Comparison of ENCODE assay signal across 1 cellular context in genomic region chr16:85306071-85306792, GRCh38.
TF ChIP-seq lines count a peak whose summit lies in the region.

No MANE protein-coding gene starts in this region.

TF ChIP-seq in HepG2, 621 proteins besides CTCF, POLR2A, EP300 and RAD21 (continued from another document and continues in another):
- peak; percentile 56; the same call in 1 of the 2 replicates for TF ChIP-seq UBTF (CRISPR knock-in tag; IDR thresholded peaks at IDR 0.05)
- TF ChIP-seq ZBTB10 (CRISPR knock-in tag; IDR thresholded peaks at IDR 0.05; ENCODE audit: borderline replicate concordance): no peak
- TF ChIP-seq DR1 (CRISPR knock-in tag; IDR thresholded peaks at IDR 0.05): no peak; the same call in 1 of the 2 replicates
- TF ChIP-seq ZNF275 (CRISPR knock-in tag; IDR thresholded peaks at IDR 0.05; ENCODE audit: borderline replicate concordance): no peak
- TF ChIP-seq MTF2 (CRISPR knock-in tag; IDR thresholded peaks at IDR 0.05; ENCODE audit: borderline replicate concordance): no peak
- TF ChIP-seq JDP2 (CRISPR knock-in tag; IDR thresholded peaks at IDR 0.05; ENCODE audit: borderline replicate concordance): no peak
- TF ChIP-seq ZNF510 (CRISPR knock-in tag; IDR thresholded peaks at IDR 0.05; ENCODE audit: low read depth): peak; percentile 53; the same call in 1 of the 2 replicates
- no peak for TF ChIP-seq ELK4 (CRISPR knock-in tag; IDR thresholded peaks at IDR 0.05; ENCODE audit: borderline replicate concordance)
- no peak for TF ChIP-seq HNF1A (IDR thresholded peaks at IDR 0.05; ENCODE audit: low read depth)
- no peak for TF ChIP-seq HNF1A (CRISPR knock-in tag; IDR thresholded peaks at IDR 0.05; ENCODE audit: borderline replicate concordance)
- no peak for TF ChIP-seq ETS1 (CRISPR knock-in tag; IDR thresholded peaks at IDR 0.05)
- no peak for TF ChIP-seq RBM39 (IDR thresholded peaks at IDR 0.05; ENCODE audit: low read depth, low read length, poor library complexity, severe bottlenecking)
- peak; percentile 68; the same call in 1 of the 2 replicates for TF ChIP-seq ZBTB7A (CRISPR knock-in tag; IDR thresholded peaks at IDR 0.05)
- no peak for TF ChIP-seq ZNF720 (CRISPR knock-in tag; IDR thresholded peaks at IDR 0.05)
- no peak for TF ChIP-seq ZNF256 (CRISPR knock-in tag; conservative IDR thresholded peaks at IDR 0.05)
- TF ChIP-seq MXD1 (CRISPR knock-in tag; IDR thresholded peaks at IDR 0.05): no peak
- TF ChIP-seq BCLAF1 (IDR thresholded peaks at IDR 0.05): no peak
- TF ChIP-seq ZFP82 (CRISPR knock-in tag; IDR thresholded peaks at IDR 0.05; ENCODE audit: borderline replicate concordance): no peak
- no peak for TF ChIP-seq ZNF704 (CRISPR knock-in tag; IDR thresholded peaks at IDR 0.05; ENCODE audit: borderline replicate concordance)
- TF ChIP-seq ZNF747 (CRISPR knock-in tag; IDR thresholded peaks at IDR 0.05; ENCODE audit: borderline replicate concordance): no peak
- peak; percentile 93 for TF ChIP-seq TFE3 (CRISPR knock-in tag; IDR thresholded peaks at IDR 0.05)
- TF ChIP-seq SCMH1 (CRISPR knock-in tag; IDR thresholded peaks at IDR 0.05; ENCODE audit: borderline replicate concordance): no peak
- no peak for TF ChIP-seq AKAP8 (CRISPR knock-in tag; IDR thresholded peaks at IDR 0.05)
- TF ChIP-seq TAF1 (CRISPR knock-in tag; IDR thresholded peaks at IDR 0.05): 0 out of 2 replicates have a peak, but pooled peaks have one; percentile 24
- TF ChIP-seq ZFX (CRISPR knock-in tag; IDR thresholded peaks at IDR 0.05; ENCODE audit: low read depth): peak; percentile 85
- no peak for TF ChIP-seq SMAD1 (CRISPR knock-in tag; IDR thresholded peaks at IDR 0.05; ENCODE audit: borderline replicate concordance, low read depth)
- no peak; the same call in 1 of the 2 replicates for TF ChIP-seq DNMT3B (CRISPR knock-in tag; conservative IDR thresholded peaks at IDR 0.05)
- peak; percentile 89 for TF ChIP-seq IRF2 (CRISPR knock-in tag; IDR thresholded peaks at IDR 0.05)
- no peak for TF ChIP-seq PHB2 (IDR thresholded peaks at IDR 0.05; ENCODE audit: partially characterized antibody)
- no peak for TF ChIP-seq ZNF790 (CRISPR knock-in tag; IDR thresholded peaks at IDR 0.05; ENCODE audit: borderline replicate concordance)
- TF ChIP-seq ZNF350 (CRISPR knock-in tag; IDR thresholded peaks at IDR 0.05; ENCODE audit: borderline replicate concordance, low read depth): peak; percentile 50; the same call in 1 of the 2 replicates
- no peak for TF ChIP-seq THAP8 (CRISPR knock-in tag; IDR thresholded peaks at IDR 0.05; ENCODE audit: borderline replicate concordance)
- 0 out of 2 replicates have a peak, but pooled peaks have one; percentile 18 for TF ChIP-seq ZBTB44 (CRISPR knock-in tag; IDR thresholded peaks at IDR 0.05)
- peak; percentile 87; the same call in 1 of the 2 replicates for TF ChIP-seq ZNF230 (CRISPR knock-in tag; IDR thresholded peaks at IDR 0.05)
